In the genomic region with DNA sequence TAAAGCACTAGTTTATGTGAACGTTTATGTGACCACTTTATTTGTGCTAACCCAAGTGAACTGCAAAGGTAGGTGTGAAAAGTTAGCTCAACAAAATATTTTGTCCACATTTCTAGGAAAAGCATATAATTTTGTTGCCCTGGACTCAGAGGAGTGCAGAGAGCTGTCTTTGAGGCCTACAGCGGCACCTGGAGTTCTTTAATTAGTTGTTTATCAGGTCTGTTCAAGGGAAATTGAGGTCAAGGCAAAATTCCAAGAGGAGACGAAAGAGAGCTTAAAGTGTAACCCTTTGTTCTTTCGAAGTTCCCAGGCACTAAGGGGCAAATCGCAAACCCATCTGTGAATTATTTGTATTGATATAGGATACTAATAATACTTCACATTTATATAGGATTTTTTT, we compare ENCODE assay signal across 1 cellular context.
TF ChIP-seq lines count a peak whose summit lies in the region.

No MANE protein-coding gene starts in this region.

TF ChIP-seq in GM23338, 12 proteins besides CTCF, POLR2A, EP300 and RAD21 (continued from another document):
- TF ChIP-seq, protein P1, sequence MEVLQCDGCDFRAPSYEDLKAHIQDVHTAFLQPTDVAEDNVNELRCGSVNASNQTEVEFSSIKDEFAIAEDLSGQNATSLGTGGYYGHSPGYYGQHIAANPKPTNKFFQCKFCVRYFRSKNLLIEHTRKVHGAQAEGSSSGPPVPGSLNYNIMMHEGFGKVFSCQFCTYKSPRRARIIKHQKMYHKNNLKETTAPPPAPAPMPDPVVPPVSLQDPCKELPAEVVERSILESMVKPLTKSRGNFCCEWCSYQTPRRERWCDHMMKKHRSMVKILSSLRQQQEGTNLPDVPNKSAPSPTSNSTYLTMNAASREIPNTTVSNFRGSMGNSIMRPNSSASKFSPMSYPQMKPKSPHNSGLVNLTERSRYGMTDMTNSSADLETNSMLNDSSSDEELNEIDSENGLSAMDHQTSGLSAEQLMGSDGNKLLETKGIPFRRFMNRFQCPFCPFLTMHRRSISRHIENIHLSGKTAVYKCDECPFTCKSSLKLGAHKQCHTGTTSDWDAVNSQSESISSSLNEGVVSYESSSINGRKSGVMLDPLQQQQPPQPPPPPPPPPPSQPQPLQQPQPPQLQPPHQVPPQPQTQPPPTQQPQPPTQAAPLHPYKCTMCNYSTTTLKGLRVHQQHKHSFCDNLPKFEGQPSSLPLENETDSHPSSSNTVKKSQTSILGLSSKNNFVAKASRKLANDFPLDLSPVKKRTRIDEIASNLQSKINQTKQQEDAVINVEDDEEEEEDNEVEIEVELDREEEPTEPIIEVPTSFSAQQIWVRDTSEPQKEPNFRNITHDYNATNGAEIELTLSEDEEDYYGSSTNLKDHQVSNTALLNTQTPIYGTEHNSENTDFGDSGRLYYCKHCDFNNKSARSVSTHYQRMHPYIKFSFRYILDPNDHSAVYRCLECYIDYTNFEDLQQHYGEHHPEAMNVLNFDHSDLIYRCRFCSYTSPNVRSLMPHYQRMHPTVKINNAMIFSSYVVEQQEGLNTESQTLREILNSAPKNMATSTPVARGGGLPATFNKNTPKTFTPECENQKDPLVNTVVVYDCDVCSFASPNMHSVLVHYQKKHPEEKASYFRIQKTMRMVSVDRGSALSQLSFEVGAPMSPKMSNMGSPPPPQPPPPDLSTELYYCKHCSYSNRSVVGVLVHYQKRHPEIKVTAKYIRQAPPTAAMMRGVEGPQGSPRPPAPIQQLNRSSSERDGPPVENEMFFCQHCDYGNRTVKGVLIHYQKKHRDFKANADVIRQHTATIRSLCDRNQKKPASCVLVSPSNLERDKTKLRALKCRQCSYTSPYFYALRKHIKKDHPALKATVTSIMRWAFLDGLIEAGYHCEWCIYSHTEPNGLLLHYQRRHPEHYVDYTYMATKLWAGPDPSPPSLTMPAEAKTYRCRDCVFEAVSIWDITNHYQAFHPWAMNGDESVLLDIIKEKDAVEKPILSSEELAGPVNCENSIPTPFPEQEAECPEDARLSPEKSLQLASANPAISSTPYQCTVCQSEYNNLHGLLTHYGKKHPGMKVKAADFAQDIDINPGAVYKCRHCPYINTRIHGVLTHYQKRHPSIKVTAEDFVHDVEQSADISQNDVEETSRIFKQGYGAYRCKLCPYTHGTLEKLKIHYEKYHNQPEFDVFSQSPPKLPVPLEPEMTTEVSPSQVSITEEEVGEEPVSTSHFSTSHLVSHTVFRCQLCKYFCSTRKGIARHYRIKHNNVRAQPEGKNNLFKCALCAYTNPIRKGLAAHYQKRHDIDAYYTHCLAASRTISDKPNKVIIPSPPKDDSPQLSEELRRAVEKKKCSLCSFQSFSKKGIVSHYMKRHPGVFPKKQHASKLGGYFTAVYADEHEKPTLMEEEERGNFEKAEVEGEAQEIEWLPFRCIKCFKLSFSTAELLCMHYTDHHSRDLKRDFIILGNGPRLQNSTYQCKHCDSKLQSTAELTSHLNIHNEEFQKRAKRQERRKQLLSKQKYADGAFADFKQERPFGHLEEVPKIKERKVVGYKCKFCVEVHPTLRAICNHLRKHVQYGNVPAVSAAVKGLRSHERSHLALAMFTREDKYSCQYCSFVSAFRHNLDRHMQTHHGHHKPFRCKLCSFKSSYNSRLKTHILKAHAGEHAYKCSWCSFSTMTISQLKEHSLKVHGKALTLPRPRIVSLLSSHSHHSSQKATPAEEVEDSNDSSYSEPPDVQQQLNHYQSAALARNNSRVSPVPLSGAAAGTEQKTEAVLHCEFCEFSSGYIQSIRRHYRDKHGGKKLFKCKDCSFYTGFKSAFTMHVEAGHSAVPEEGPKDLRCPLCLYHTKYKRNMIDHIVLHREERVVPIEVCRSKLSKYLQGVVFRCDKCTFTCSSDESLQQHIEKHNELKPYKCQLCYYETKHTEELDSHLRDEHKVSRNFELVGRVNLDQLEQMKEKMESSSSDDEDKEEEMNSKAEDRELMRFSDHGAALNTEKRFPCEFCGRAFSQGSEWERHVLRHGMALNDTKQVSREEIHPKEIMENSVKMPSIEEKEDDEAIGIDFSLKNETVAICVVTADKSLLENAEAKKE (CRISPR knock-in tag; IDR thresholded peaks at IDR 0.05): no peak
- no peak for TF ChIP-seq CREB1 (CRISPR knock-in tag; IDR thresholded peaks at IDR 0.05; ENCODE audit: low read depth)
- TF ChIP-seq ZNF114 (CRISPR knock-in tag; IDR thresholded peaks at IDR 0.05): no peak
- TF ChIP-seq, protein P2, sequence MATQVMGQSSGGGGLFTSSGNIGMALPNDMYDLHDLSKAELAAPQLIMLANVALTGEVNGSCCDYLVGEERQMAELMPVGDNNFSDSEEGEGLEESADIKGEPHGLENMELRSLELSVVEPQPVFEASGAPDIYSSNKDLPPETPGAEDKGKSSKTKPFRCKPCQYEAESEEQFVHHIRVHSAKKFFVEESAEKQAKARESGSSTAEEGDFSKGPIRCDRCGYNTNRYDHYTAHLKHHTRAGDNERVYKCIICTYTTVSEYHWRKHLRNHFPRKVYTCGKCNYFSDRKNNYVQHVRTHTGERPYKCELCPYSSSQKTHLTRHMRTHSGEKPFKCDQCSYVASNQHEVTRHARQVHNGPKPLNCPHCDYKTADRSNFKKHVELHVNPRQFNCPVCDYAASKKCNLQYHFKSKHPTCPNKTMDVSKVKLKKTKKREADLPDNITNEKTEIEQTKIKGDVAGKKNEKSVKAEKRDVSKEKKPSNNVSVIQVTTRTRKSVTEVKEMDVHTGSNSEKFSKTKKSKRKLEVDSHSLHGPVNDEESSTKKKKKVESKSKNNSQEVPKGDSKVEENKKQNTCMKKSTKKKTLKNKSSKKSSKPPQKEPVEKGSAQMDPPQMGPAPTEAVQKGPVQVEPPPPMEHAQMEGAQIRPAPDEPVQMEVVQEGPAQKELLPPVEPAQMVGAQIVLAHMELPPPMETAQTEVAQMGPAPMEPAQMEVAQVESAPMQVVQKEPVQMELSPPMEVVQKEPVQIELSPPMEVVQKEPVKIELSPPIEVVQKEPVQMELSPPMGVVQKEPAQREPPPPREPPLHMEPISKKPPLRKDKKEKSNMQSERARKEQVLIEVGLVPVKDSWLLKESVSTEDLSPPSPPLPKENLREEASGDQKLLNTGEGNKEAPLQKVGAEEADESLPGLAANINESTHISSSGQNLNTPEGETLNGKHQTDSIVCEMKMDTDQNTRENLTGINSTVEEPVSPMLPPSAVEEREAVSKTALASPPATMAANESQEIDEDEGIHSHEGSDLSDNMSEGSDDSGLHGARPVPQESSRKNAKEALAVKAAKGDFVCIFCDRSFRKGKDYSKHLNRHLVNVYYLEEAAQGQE (IDR thresholded peaks at IDR 0.05; ENCODE audit: unreplicated experiment): no peak
TF ChIP-seq in GM23338: peak in this region for 0.
